ENCODE assay signal across 1 cellular context in the genomic region with DNA sequence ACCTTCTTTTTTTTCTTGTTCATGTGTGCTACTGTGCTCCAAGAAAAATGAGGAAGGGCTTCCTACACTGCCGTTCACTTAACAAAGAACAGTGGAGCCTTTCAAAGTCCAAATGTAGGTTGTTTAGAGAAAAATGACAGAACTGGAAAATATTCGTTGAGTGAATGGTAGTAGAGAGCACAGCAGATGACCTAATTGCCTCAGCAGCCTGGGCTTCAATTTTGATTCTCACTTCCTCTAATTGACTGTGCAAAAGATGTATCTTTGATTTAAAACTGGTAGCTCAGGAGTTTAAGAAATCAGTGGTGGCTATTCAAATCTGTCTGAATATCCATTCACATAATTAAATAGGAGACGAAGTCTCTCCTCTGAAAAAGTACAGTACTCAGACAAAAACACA.
TF ChIP-seq lines count a peak whose summit lies in the region.

No MANE protein-coding gene starts in this region.

TF ChIP-seq in GM23338, 12 proteins besides CTCF, POLR2A, EP300 and RAD21:
- TF ChIP-seq ZNF331 (CRISPR knock-in tag; IDR thresholded peaks at IDR 0.05; ENCODE audit: low read depth) (no peak), STAT1 (IDR thresholded peaks at IDR 0.05; ENCODE audit: unreplicated experiment) (no peak), POLR2AphosphoS5 (IDR thresholded peaks at IDR 0.05; ENCODE audit: low read depth) (no peak), JUNB (IDR thresholded peaks at IDR 0.05; ENCODE audit: unreplicated experiment) (no peak), CREB1 (CRISPR knock-in tag; IDR thresholded peaks at IDR 0.05; ENCODE audit: low read depth) (no peak), EZH2phosphoT487 (IDR thresholded peaks at IDR 0.05; ENCODE audit: unreplicated experiment) (no peak), ZNF114 (CRISPR knock-in tag; IDR thresholded peaks at IDR 0.05) (no peak), ETS1 (IDR thresholded peaks at IDR 0.05) (no peak)
- TF ChIP-seq, protein P1, sequence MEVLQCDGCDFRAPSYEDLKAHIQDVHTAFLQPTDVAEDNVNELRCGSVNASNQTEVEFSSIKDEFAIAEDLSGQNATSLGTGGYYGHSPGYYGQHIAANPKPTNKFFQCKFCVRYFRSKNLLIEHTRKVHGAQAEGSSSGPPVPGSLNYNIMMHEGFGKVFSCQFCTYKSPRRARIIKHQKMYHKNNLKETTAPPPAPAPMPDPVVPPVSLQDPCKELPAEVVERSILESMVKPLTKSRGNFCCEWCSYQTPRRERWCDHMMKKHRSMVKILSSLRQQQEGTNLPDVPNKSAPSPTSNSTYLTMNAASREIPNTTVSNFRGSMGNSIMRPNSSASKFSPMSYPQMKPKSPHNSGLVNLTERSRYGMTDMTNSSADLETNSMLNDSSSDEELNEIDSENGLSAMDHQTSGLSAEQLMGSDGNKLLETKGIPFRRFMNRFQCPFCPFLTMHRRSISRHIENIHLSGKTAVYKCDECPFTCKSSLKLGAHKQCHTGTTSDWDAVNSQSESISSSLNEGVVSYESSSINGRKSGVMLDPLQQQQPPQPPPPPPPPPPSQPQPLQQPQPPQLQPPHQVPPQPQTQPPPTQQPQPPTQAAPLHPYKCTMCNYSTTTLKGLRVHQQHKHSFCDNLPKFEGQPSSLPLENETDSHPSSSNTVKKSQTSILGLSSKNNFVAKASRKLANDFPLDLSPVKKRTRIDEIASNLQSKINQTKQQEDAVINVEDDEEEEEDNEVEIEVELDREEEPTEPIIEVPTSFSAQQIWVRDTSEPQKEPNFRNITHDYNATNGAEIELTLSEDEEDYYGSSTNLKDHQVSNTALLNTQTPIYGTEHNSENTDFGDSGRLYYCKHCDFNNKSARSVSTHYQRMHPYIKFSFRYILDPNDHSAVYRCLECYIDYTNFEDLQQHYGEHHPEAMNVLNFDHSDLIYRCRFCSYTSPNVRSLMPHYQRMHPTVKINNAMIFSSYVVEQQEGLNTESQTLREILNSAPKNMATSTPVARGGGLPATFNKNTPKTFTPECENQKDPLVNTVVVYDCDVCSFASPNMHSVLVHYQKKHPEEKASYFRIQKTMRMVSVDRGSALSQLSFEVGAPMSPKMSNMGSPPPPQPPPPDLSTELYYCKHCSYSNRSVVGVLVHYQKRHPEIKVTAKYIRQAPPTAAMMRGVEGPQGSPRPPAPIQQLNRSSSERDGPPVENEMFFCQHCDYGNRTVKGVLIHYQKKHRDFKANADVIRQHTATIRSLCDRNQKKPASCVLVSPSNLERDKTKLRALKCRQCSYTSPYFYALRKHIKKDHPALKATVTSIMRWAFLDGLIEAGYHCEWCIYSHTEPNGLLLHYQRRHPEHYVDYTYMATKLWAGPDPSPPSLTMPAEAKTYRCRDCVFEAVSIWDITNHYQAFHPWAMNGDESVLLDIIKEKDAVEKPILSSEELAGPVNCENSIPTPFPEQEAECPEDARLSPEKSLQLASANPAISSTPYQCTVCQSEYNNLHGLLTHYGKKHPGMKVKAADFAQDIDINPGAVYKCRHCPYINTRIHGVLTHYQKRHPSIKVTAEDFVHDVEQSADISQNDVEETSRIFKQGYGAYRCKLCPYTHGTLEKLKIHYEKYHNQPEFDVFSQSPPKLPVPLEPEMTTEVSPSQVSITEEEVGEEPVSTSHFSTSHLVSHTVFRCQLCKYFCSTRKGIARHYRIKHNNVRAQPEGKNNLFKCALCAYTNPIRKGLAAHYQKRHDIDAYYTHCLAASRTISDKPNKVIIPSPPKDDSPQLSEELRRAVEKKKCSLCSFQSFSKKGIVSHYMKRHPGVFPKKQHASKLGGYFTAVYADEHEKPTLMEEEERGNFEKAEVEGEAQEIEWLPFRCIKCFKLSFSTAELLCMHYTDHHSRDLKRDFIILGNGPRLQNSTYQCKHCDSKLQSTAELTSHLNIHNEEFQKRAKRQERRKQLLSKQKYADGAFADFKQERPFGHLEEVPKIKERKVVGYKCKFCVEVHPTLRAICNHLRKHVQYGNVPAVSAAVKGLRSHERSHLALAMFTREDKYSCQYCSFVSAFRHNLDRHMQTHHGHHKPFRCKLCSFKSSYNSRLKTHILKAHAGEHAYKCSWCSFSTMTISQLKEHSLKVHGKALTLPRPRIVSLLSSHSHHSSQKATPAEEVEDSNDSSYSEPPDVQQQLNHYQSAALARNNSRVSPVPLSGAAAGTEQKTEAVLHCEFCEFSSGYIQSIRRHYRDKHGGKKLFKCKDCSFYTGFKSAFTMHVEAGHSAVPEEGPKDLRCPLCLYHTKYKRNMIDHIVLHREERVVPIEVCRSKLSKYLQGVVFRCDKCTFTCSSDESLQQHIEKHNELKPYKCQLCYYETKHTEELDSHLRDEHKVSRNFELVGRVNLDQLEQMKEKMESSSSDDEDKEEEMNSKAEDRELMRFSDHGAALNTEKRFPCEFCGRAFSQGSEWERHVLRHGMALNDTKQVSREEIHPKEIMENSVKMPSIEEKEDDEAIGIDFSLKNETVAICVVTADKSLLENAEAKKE (CRISPR knock-in tag; IDR thresholded peaks at IDR 0.05), result no peak
